ENCODE assay signal across 15 cellular contexts in genomic region chr12:102429755-102430154, GRCh38. TPM values are rescaled to one million over a fixed set of nuclear protein-coding genes. Genes with fewer than 3 reads are reported as not detected.
"Had no signal": no experiment of that assay in that cellular context is flagged by ENCODE, and none has a peak within 500 bp of the region (broad histone marks: within the 10 kb centered on the region; RNA-seq: fewer than 3 reads in every experiment).

No MANE protein-coding gene starts in this region.

- H3K27ac ChIP-seq: epithelial cell of prostate, neural progenitor cell had no signal

- H3K27me3 ChIP-seq: breast epithelium, neural progenitor cell had no signal

- H3K4me1 ChIP-seq: breast epithelium had no signal

- H3K36me3 ChIP-seq: breast epithelium, neural progenitor cell had no signal

- H3K4me3 ChIP-seq: breast epithelium, lung, neural progenitor cell, smooth muscle cell had no signal

- H3K9me3 ChIP-seq: breast epithelium had no signal

- DNase-seq: activated B cell treated with CpG ODN at 0.5 μM for 24 hours; activated CD4-positive, alpha-beta T cell treated with anti-CD3 and anti-CD28 coated beads, Interleukin-2, amount 50 U/mL, for 1 hour; activated naive CD4-positive, alpha-beta T cell; activated naive CD8-positive, alpha-beta T cell treated with anti-CD3 and anti-CD28 coated beads, Interleukin-2, amount 10 ng/mL, durations not matched to agents 7 days and 5 days; anterior cingulate cortex; hippocampal formation; kidney; midbrain; stimulated activated naive CD8-positive, alpha-beta T cell treated with anti-CD3 and anti-CD28 coated beads, Interleukin-15, Interleukin-2, amounts not matched to agents 100 U/mL and 50 U/mL, for 24 hours; SW 1271 had no signal

- ATAC-seq: stimulated activated naive CD8-positive, alpha-beta T cell treated with anti-CD3 and anti-CD28 coated beads, Interleukin-15, Interleukin-2, amounts not matched to agents 100 U/mL and 50 U/mL, for 24 hours had no signal

RNA-seq across cellular contexts. Expression of gene IGF1, which starts 50.6 kb away (rescaled TPM):
- total RNA-seq: activated B cell treated with CpG ODN at 0.5 μM for 24 hours had no signal
